18 cellular contexts compared by ENCODE assay signal in genomic region chr1:44464361-44464760, GRCh38.
"Had no signal": no experiment of that assay in that cellular context is flagged by ENCODE, and none has a peak within 500 bp of the region (broad histone marks: within the 10 kb centered on the region; RNA-seq: fewer than 3 reads in every experiment).

No MANE protein-coding gene starts in this region.

- H3K4me3 ChIP-seq: cardiac muscle cell, tibial nerve, vagina had no signal

- DNase-seq: activated CD4-positive, alpha-beta T cell treated with anti-CD3 and anti-CD28 coated beads for 1 hour; activated CD4-positive, alpha-beta T cell treated with anti-CD3 and anti-CD28 coated beads, Interleukin-2, amount 50 U/mL, for 4 hours; activated naive CD4-positive, alpha-beta T cell treated with Interleukin-2 at 50 U/mL for 16 hours; activated T-cell treated with anti-CD3 and anti-CD28 coated beads for 4 hours; aorta; endodermal cell; erythroblast; hypothalamus; kidney; left ventricle myocardium superior; posterior cingulate gyrus; stimulated activated CD4-positive, alpha-beta T cell treated with anti-CD3 and anti-CD28 coated beads, Interleukin-4, amount 100 ng/mL, for 1 hour; stimulated activated naive B cell treated with anti-CD40 and anti-IgM and Interleukin-4, amounts not matched to agents 10 μg/mL and 1 μg/mL and 100 μg/mL, for 72 hours; T1000 had no signal

- H3K27ac ChIP-seq: cardiac muscle cell, tibial nerve, vagina had no signal

- ATAC-seq: left ventricle myocardium superior; natural killer cell treated with Interleukin-12 subunit alpha and Interleukin-12 subunit beta and Interleukin-15 and Interleukin-18, amount 100 ng/mL, for 72 hours; stimulated activated naive B cell treated with anti-CD40 and anti-IgM and Interleukin-4, amounts not matched to agents 10 μg/mL and 1 μg/mL and 100 μg/mL, for 72 hours had no signal

- H3K27me3 ChIP-seq: cardiac muscle cell, tibial nerve, vagina had no signal
